14 cellular contexts compared by ENCODE assay signal in the genomic region with DNA sequence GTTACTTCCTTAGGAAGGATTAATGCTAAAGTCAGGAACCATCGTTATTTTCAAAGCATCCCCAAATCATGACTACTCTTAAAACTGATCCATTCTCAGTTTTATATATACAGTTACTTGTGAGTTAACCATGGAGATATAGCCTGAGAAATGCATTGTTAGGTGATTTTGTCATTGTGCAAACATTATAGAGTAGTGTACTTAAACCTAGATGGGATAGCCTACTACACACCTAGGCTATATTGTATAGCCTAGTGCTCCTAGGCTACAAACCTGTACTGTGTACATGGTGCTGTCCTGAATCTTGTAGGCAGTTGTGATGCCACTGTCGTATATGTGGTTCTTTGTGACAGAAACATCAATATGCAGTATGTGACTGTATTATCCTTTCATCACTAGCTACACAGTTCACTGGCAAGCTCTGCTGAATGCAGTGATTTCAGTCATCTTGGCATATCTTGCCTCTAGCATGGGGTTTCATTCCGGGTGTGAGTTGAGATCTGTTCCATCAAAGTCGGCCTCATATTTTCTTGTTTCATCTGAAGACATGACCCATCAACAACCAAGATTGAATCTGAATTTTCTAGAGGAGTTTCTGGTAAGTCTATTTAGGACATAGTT. TPM values are rescaled to one million over a fixed set of nuclear protein-coding genes. Genes with fewer than 3 reads are reported as not detected.
DNase-seq lines count a peak whose midpoint lies in the region; FAIRE-seq and TF ChIP-seq lines count a peak whose summit lies in the region.
"Had no signal": no experiment of that assay in that cellular context is flagged by ENCODE, and none has a peak within 500 bp of the region (broad histone marks: within the 10 kb centered on the region; RNA-seq: fewer than 3 reads in every experiment).

No MANE protein-coding gene starts in this region.

- H3K36me3 Mint-ChIP-seq in CD14-positive monocyte, result peaks cover 0 to 5% of the 10 kb centered on the region in 2 donors

- H3K4me1 ChIP-seq in SJSA1 (replicated peaks) (peaks cover 28% of the 10 kb centered on the region), neuronal stem cell (ENCODE audit: control insufficient read depth in 2 of 2, insufficient read depth in 1 of 2, low read depth in 1 of 2, low read length in 2 of 2) (peaks cover 0 to 2% of the 10 kb centered on the region in 2 donors)

- H3K4me3 Mint-ChIP-seq in CD14-positive monocyte, result no peak overlapping the region

- H2BK5ac ChIP-seq in neuronal stem cell (ENCODE audit: low read length), result no peak overlapping the region

- no peak overlapping the region for H3K18ac ChIP-seq in neuronal stem cell (ENCODE audit: low read length)

- no peak overlapping the region for H4K91ac ChIP-seq in neuronal stem cell (ENCODE audit: low read depth, low read length, poor library complexity)

- no CpG with 5 or more reads among the region's 4 CpGs for WGBS in neuronal stem cell (ENCODE audit: extremely low coverage in 2 of 2, insufficient read length in 2 of 2, insufficient replicate concordance in 1 of 2), 2 donors

- peak; percentile 32 for FAIRE-seq in D721Med (lab: Jason Lieb, UNC)
- FAIRE-seq: K562 had no signal

- H3K36me3 ChIP-seq in SJSA1 (no peaks in the 10 kb centered on the region), neuronal stem cell (replicated peaks in 1 of 2; ENCODE audit: control insufficient read depth in 2 of 2, insufficient read depth in 2 of 2, low read length in 2 of 2) (no peaks in the 10 kb centered on the region)

- no peak overlapping the region for H3K4ac ChIP-seq in neuronal stem cell (ENCODE audit: low read length)

- H3K9me3 Mint-ChIP-seq in CD14-positive monocyte, result peaks cover 1 to 14% (median 5%) of the 10 kb centered on the region in 7 donors

- H3K9me3 ChIP-seq in SJSA1 (replicated peaks) (no peaks in the 10 kb centered on the region), neuronal stem cell (replicated peaks in 1 of 2; ENCODE audit: control insufficient read depth in 2 of 2, insufficient read depth in 1 of 2, low read depth in 1 of 2, low read length in 2 of 2) (no peaks in the 10 kb centered on the region)

- no peak overlapping the region for H2AK5ac ChIP-seq in neuronal stem cell (ENCODE audit: low read depth, low read length)

- TF ChIP-seq CTCF in D721Med (IDR thresholded peaks at IDR 0.05; ENCODE audit: insufficient read depth, missing control alignments) (no peak), fibroblast of mammary gland (conservative IDR thresholded peaks at IDR 0.05; ENCODE audit: control insufficient read depth, insufficient read depth, low read depth, low read length) (no peak), CD14-positive monocyte (IDR thresholded peaks at IDR 0.05) (no peak)

- H3K14ac ChIP-seq in neuronal stem cell (ENCODE audit: low read length), result no peak overlapping the region

- peaks cover 1% of the 10 kb centered on the region for H3K4me1 Mint-ChIP-seq in CD14-positive monocyte

- DNase-seq in D721Med (ENCODE audit: insufficient read length, low spot score), result no peak
- peak in 1 of 2 experiments; percentile 1 for DNase-seq in SJSA1 (ENCODE audit: low read depth in 1 of 2, low spot score in 2 of 2)
- DNase-seq in fibroblast of mammary gland (ENCODE audit: low read depth), result peak; percentile 3
- peak; percentile 60 for DNase-seq in pons (ENCODE audit: low spot score)
- DNase-seq in EL, result no peak
- DNase-seq in CD14-positive monocyte (ENCODE audit: low spot score), result no peak
- DNase-seq in neuronal stem cell (ENCODE audit: low spot score), result no peak
- DNase-seq in caudate nucleus (lab: John Stamatoyannopoulos, UW), result no peak
- DNase-seq: COR-L47, NCI-H1436 treated with DMSO at 0.1 percent for 48 hours, NCI-H2029 treated with DMSO at 0.1 percent for 48 hours, NCI-H774, PC-9 had no signal

- H3K79me1 ChIP-seq in neuronal stem cell (ENCODE audit: low read depth, low read length), result peaks cover 2% of the 10 kb centered on the region

- no peak overlapping the region for H3K9ac ChIP-seq in neuronal stem cell (ENCODE audit: low read depth, low read length, poor library complexity)

- H3K27ac ChIP-seq in SJSA1, result 0 out of 2 replicates have a peak overlapping the region, but pooled peaks have one; percentile 12
- no peak overlapping the region for H3K27ac ChIP-seq in neuronal stem cell (replicated peaks; ENCODE audit: low read length)
- H3K27ac ChIP-seq in caudate nucleus (ENCODE audit: low read depth, low read length), result no peak overlapping the region
- H3K27ac ChIP-seq: PC-9 had no signal

- H2BK120ac ChIP-seq in neuronal stem cell (ENCODE audit: low read depth, low read length), result no peak overlapping the region

- no peak overlapping the region for H2BK12ac ChIP-seq in neuronal stem cell (ENCODE audit: low read length)

- H2AFZ ChIP-seq in neuronal stem cell (ENCODE audit: low read length), result no peak overlapping the region
- H2AFZ ChIP-seq: PC-9 had no signal

- H3K27ac Mint-ChIP-seq in CD14-positive monocyte, result no peak overlapping the region

- no peaks in the 10 kb centered on the region for H3K27me3 ChIP-seq in SJSA1 (replicated peaks)
- H3K27me3 ChIP-seq in neuronal stem cell (ENCODE audit: control insufficient read depth in 3 of 3, insufficient read depth in 3 of 3, low read depth in 1 of 3, low read length in 3 of 3), result no peaks in the 10 kb centered on the region

- H3K4me2 ChIP-seq in neuronal stem cell (ENCODE audit: insufficient read depth, low read length, poor library complexity, severe bottlenecking), result no peak overlapping the region
- H3K4me2 ChIP-seq: PC-9 had no signal

- intact Hi-C loops in CD14-positive monocyte (cut with micrococcal nuclease), result no loop called here

- no peak overlapping the region for H2BK15ac ChIP-seq in neuronal stem cell (ENCODE audit: low read length)

- no peak overlapping the region for H4K8ac ChIP-seq in neuronal stem cell (ENCODE audit: low read depth, low read length)

- H3K23ac ChIP-seq in neuronal stem cell (ENCODE audit: low read depth, low read length, poor library complexity), result no peak overlapping the region

- H3K27me3 Mint-ChIP-seq in CD14-positive monocyte (ENCODE audit: low read depth in 3 of 3), result no peaks in the 10 kb centered on the region

- H3K4me3 ChIP-seq in SJSA1 (no peak overlapping the region), fibroblast of mammary gland (ENCODE audit: control insufficient read depth, low read depth, low read length) (no peak overlapping the region), neuronal stem cell (ENCODE audit: low read length in 2 of 2) (no peak overlapping the region)
- H3K4me3 ChIP-seq: K562, PC-9 had no signal

RNA-seq across cellular contexts. Expression of a gene that starts 45.3 kb away (rescaled TPM):
- 4.3 and 6.1 TPM in 2 replicates for total RNA-seq in SJSA1 (2014; rRNA removed; shearing (Covaris generic))
- 1 to 10 TPM; 3.0 to 3.3 TPM for polyA plus RNA-seq in CD14-positive monocyte
- polyA plus RNA-seq in neuronal stem cell (2013, experiment 1 of 2), result 38.3 TPM
- polyA plus RNA-seq in neuronal stem cell (2013, experiment 2 of 2), result 39.7 TPM

Comparison
In these comparisons a context has a peak if more than half of its experiments do, and no peak if none do; other contexts are left out.
1. DNase-seq: peak in fibroblast of mammary gland (single experiment) and pons (single experiment); none in D721Med (single experiment), EL (single experiment), CD14-positive monocyte (single experiment), neuronal stem cell (single experiment) and caudate nucleus (0 of 61).